Comparison of ENCODE assay signal across 3 cellular contexts in the genomic region with DNA sequence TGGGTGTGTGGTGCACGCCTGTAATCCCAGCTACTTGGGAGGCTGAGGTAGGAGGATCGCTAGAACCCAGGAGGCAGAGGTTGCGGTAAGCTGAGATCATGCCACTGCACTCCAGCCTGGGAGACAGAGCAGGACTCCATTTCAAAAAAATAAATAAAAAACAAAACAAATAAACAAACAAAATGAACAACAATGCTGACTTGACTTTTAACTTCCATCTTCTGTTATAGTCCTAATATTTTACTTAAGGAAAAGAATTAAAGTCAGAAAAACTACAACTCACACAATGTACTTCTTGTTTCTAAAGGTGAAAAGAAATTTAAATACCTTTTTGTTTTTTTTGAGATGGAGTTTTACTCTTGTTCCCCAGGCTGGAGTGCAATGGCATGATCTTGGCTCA.
A peak's percentile ranks its signal among the peaks of the same experiment; 100 is the strongest.
TF ChIP-seq lines count a peak whose summit lies in the region.

No MANE protein-coding gene starts in this region.

TF ChIP-seq in A549, 52 proteins besides CTCF, POLR2A, EP300 and RAD21:
- TF ChIP-seq MAFK (IDR thresholded peaks at IDR 0.05; ENCODE audit: partially characterized antibody): peak; percentile 22

TF ChIP-seq in K562, 482 proteins besides CTCF, POLR2A, EP300 and RAD21:
- TF ChIP-seq C11orf30 (IDR thresholded peaks at IDR 0.05; ENCODE audit: low read depth) (peak; percentile 55; the same call in 1 of the 2 replicates), ZNF316 (IDR thresholded peaks at IDR 0.05) (peak; percentile 72)

TF ChIP-seq in HepG2, 621 proteins besides CTCF, POLR2A, EP300 and RAD21:
- peak; percentile 2 to 32; a peak in 1 of 4 replicates for TF ChIP-seq MAFK (conservative IDR thresholded peaks at IDR 0.05 in 1 of 2, IDR thresholded peaks at IDR 0.05 in 1 of 2; ENCODE audit: low read length in 2 of 2)
